In the genomic region with DNA sequence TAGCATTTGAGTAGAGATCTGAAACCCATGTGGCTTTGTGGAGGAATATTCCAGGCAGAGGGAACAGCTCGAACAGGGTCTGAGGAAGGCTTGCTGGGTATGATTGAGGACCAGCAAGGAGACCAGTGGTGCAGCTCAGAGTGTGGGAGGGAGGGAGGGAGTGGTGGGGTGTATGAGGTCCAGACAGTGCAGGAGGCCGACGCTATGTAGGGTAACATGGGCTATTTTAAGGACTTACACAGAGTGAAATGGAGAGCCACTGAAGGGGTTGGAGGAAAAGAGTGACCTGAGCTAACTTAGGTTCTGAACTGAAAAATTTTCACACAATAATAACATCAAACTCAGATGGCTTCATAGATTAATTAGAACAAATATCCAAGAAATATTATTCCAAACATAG, we compare ENCODE assay signal across 19 cellular contexts. TPM values are rescaled to one million over a fixed set of nuclear protein-coding genes. Genes with fewer than 3 reads are reported as not detected.
"Had no signal": no experiment of that assay in that cellular context is flagged by ENCODE, and none has a peak within 500 bp of the region (broad histone marks: within the 10 kb centered on the region; RNA-seq: fewer than 3 reads in every experiment).

No MANE protein-coding gene starts in this region.

- H3K4me3 ChIP-seq: dorsolateral prefrontal cortex, gastroesophageal sphincter, skin epidermis had no signal

- H3K9me3 ChIP-seq: gastroesophageal sphincter had no signal

- H3K4me3 Mint-ChIP-seq: endodermal cell; naive thymus-derived CD4-positive, alpha-beta T cell; WTC11 had no signal

- H3K27me3 ChIP-seq: brain microvascular endothelial cell, dorsolateral prefrontal cortex, gastroesophageal sphincter had no signal

- DNase-seq: activated CD4-positive, alpha-beta T cell treated with anti-CD3 and anti-CD28 coated beads, Interleukin-2, amount 50 U/mL, for 1 hour; activated effector memory CD4-positive, alpha-beta T cell treated with anti-CD3 and anti-CD28 coated beads, Interleukin-2, amount 50 U/mL, for 16 hours; activated naive CD8-positive, alpha-beta T cell treated with anti-CD3 and anti-CD28 coated beads, Interleukin-2, amount 10 ng/mL, durations not matched to agents 7 days and 5 days; activated T-cell treated with anti-CD3 and anti-CD28 coated beads, Interleukin-2, amount 50 U/mL, for 48 hours; anterior cingulate cortex; brain microvascular endothelial cell; dorsolateral prefrontal cortex; endodermal cell; mammary epithelial cell; naive thymus-derived CD4-positive, alpha-beta T cell; retina; SIG-M5; stimulated activated CD4-positive, alpha-beta T cell treated with anti-CD3 and anti-CD28 coated beads, Interleukin-4, amount 100 ng/mL, for 24 hours; stimulated activated naive CD8-positive, alpha-beta T cell treated with anti-CD3 and anti-CD28 coated beads, Interleukin-15, Interleukin-2, amounts not matched to agents 100 U/mL and 50 U/mL, for 24 hours; trophoblast cell had no signal

- ATAC-seq: gastroesophageal sphincter; naive thymus-derived CD4-positive, alpha-beta T cell; stimulated activated naive CD8-positive, alpha-beta T cell treated with anti-CD3 and anti-CD28 coated beads, Interleukin-15, Interleukin-2, amounts not matched to agents 100 U/mL and 50 U/mL, for 24 hours; WTC11 had no signal

- H3K27ac ChIP-seq: brain microvascular endothelial cell, dorsolateral prefrontal cortex, gastroesophageal sphincter, skin epidermis had no signal

- H3K27ac Mint-ChIP-seq: endodermal cell had no signal

- H3K4me1 Mint-ChIP-seq: endodermal cell had no signal

- H3K9me3 Mint-ChIP-seq: activated naive CD8-positive, alpha-beta T cell treated with anti-CD3 and anti-CD28 coated beads, Interleukin-2, amount 10 ng/mL, durations not matched to agents 7 days and 5 days; endodermal cell; naive thymus-derived CD4-positive, alpha-beta T cell; WTC11 had no signal

- H3K27me3 Mint-ChIP-seq: activated naive CD8-positive, alpha-beta T cell treated with anti-CD3 and anti-CD28 coated beads, Interleukin-2, amount 10 ng/mL, durations not matched to agents 7 days and 5 days; naive thymus-derived CD4-positive, alpha-beta T cell had no signal

RNA-seq across cellular contexts. Expression of gene CSF1R, which starts 43.9 kb away (rescaled TPM):
- total RNA-seq: endodermal cell, epithelial cell of proximal tubule had no signal
